In genomic region chr6:138773177-138774091, GRCh38 we compare ENCODE assay signal across 8 cellular contexts. TPM values are rescaled to one million over a fixed set of nuclear protein-coding genes. Genes with fewer than 3 reads are reported as not detected.
A peak's percentile ranks its signal among the peaks of the same experiment; 100 is the strongest.
DNase-seq lines count a peak whose midpoint lies in the region; ATAC-seq and TF ChIP-seq lines count a peak whose summit lies in the region.

CCDC28A (plus strand) TSS chr6:138773769; CDS start chr6:138776121, 2,352 bp downstream.

- peak within 1 kb of the TSS; percentile 100 for H3K27ac Mint-ChIP-seq in activated B cell treated with CpG ODN at 0.5 μM for 24 hours
- peak within 1 kb of the TSS; percentile 93 to 100 (median 100) for H3K27ac Mint-ChIP-seq in immature natural killer cell

- DNase-seq in AG08395 (ENCODE audit: low spot score) (peak; percentile 97), NCI-H345 (lab: John Stamatoyannopoulos, UW) (peak; percentile 98), activated B cell treated with CpG ODN at 0.5 μM for 24 hours (peak; percentile 90), caudate nucleus (lab: John Stamatoyannopoulos, UW) (peak; percentile 72 to 100 (median 96)), immature natural killer cell (peak; percentile 93 to 96 (median 96)), smooth muscle cell of the brain vasculature (ENCODE audit: low read depth, low spot score) (peak; percentile 87)

- CTCF ChIA-PET in activated B cell treated with CpG ODN at 0.5 μM for 24 hours (lab: Charles Lee) = interaction anchor here (0.7 to 1.3 kb wide), 3 partner anchors 591 to 657 kb away, joined by 3 to 6 read pairs (median 3); no protein-coding TSS in a partner anchor

- in situ Hi-C loops in GM18951 (cut with MboI; ENCODE audit: low sequenced_read_pairs, unreplicated experiment) = no loop called here

- intact Hi-C loops in activated B cell treated with CpG ODN at 0.5 μM for 24 hours (cut with micrococcal nuclease) = loop anchor here (1.0 to 5.0 kb wide), 8 partner anchors 215 to 666 kb away; partner anchors contain the start of genes ARFGEF3, CITED2, HEBP2 and HECA

- peak within 1 kb of the TSS; percentile 100 for H3K27ac ChIP-seq in caudate nucleus (ENCODE audit: low read depth, low read length)

- H3K4me3 Mint-ChIP-seq in activated B cell treated with CpG ODN at 0.5 μM for 24 hours (peak within 1 kb of the TSS; percentile 100), immature natural killer cell (peak within 1 kb of the TSS; percentile 99 to 100 (median 100))

- TF ChIP-seq POLR2A in GM18951 (IDR thresholded peaks at IDR 0.05; ENCODE audit: extremely low read depth, insufficient read depth, insufficient read length) = peak; percentile 55

- ATAC-seq in HG03196 (IDR thresholded peaks at IDR 0.05; ENCODE audit: unreplicated experiment) (peak; percentile 94), activated B cell treated with CpG ODN at 0.5 μM for 24 hours (ENCODE audit: low read depth) (peak; percentile 85)

- H3K9me3 Mint-ChIP-seq in activated B cell treated with CpG ODN at 0.5 μM for 24 hours (no peaks in the 10 kb centered on the region), immature natural killer cell (no peaks in the 10 kb centered on the region)

- TF ChIP-seq CTCF in activated B cell treated with CpG ODN at 0.5 μM for 24 hours (IDR thresholded peaks at IDR 0.05) = no peak

- H3K4me1 Mint-ChIP-seq in activated B cell treated with CpG ODN at 0.5 μM for 24 hours = peaks cover 28% of the 10 kb centered on the region
- H3K4me1 Mint-ChIP-seq in immature natural killer cell = peaks cover 26 to 33% of the 10 kb centered on the region in 2 donors

- H3K36me3 Mint-ChIP-seq in activated B cell treated with CpG ODN at 0.5 μM for 24 hours (ENCODE audit: low read depth) (peaks cover 26% of the 10 kb centered on the region), immature natural killer cell (peaks cover 6 to 11% (median 9%) of the 10 kb centered on the region in 3 donors)

- no peaks in the 10 kb centered on the region for H3K27me3 Mint-ChIP-seq in activated B cell treated with CpG ODN at 0.5 μM for 24 hours
- peaks cover 5 to 10% (median 8%) of the 10 kb centered on the region in 3 donors for H3K27me3 Mint-ChIP-seq in immature natural killer cell (ENCODE audit: low read depth in 3 of 3)

- POLR2A ChIA-PET in activated B cell treated with CpG ODN at 0.5 μM for 24 hours (lab: Charles Lee) = interaction anchor here (0.5 to 1.7 kb wide), 12 partner anchors 10 to 1605 kb away, joined by 3 to 19 read pairs (median 4); partner anchors contain the start of genes ABRACL, CITED2, HEBP2 and TXLNB

RNA-seq across cellular contexts. Expression of gene CCDC28A, which starts in this region (rescaled TPM):
- total RNA-seq in activated B cell treated with CpG ODN at 0.5 μM for 24 hours = 14.0 and 14.6 TPM in 2 replicates
- 10 to 100 TPM; 31.5 to 46.2 (median 31.7) TPM for polyA plus RNA-seq in immature natural killer cell

Comparison
In these comparisons a context has a peak if more than half of its experiments do, and no peak if none do; other contexts are left out.
1. Peak in every context shown above with its lines: DNase-seq, ATAC-seq and H3K27ac ChIP-seq.